In the genomic region with DNA sequence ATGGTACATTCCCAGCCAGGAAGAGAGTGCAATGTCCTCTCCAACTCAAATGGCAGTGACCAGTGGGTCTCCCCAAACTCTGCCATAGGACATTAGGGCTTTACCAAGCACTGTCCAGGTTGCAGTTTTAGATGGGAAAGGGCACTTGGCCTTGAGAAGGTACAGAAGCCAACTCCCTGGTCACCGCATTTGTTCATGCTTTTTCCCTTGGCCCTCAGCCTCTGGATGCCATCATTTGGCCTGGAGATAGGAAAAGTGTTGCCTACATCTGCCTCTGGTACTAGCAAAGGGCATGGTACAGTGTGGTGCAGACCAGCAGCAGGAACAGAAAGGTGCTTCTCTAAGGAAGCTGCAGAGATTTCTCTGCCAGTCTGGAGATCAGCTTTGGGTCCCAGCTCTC, we compare ENCODE assay signal across 17 cellular contexts.
DNase-seq lines count a peak whose midpoint lies in the region; ATAC-seq and TF ChIP-seq lines count a peak whose summit lies in the region.
"Had no signal": no experiment of that assay in that cellular context is flagged by ENCODE, and none has a peak within 500 bp of the region (broad histone marks: within the 10 kb centered on the region; RNA-seq: fewer than 3 reads in every experiment).

No MANE protein-coding gene starts in this region.

- no peak for TF ChIP-seq POLR2A in vagina (IDR thresholded peaks at IDR 0.05)

- H3K36me3 ChIP-seq in SJSA1 (no peaks in the 10 kb centered on the region), vagina (no peaks in the 10 kb centered on the region)
- H3K36me3 ChIP-seq: BLaER1 had no signal

- intact Hi-C loops in vagina (cut with DNase I) = no loop called here

- ATAC-seq in foreskin keratinocyte (peak; percentile 26), GM21717 (IDR thresholded peaks at IDR 0.05; ENCODE audit: unreplicated experiment) (no peak)
- ATAC-seq: A549 had no signal

- H3K4me1 Mint-ChIP-seq in T-helper 1 cell treated with Interleukin-12 subunit alpha and Interleukin-12 subunit beta and Interleukin-4 antibody, amounts not matched to agents 30 μg/mL and 1 μg/mL, for 36 hours (ENCODE audit: low read depth) = peaks cover 54% of the 10 kb centered on the region
- H3K4me1 Mint-ChIP-seq: H9 had no signal

- peak overlapping the region; percentile 57 for H3K27ac ChIP-seq in SJSA1
- no peak overlapping the region for H3K27ac ChIP-seq in foreskin keratinocyte
- no peak overlapping the region for H3K27ac ChIP-seq in vagina
- H3K27ac ChIP-seq: 22Rv1, BLaER1 had no signal

- H3K4me3 Mint-ChIP-seq in T-helper 1 cell treated with Interleukin-12 subunit alpha and Interleukin-12 subunit beta and Interleukin-4 antibody, amounts not matched to agents 30 μg/mL and 1 μg/mL, for 36 hours = no peak overlapping the region
- H3K4me3 Mint-ChIP-seq: CD14-positive monocyte; CD4-positive, alpha-beta memory T cell; H9 had no signal

- DNase-seq in T-helper 1 cell = no peak
- no peak for DNase-seq in SJSA1 (ENCODE audit: low read depth in 1 of 2, low spot score in 2 of 2)
- no peak for DNase-seq in foreskin keratinocyte
- peak; percentile 58 to 65 for DNase-seq in vagina (ENCODE audit: extremely low spot score in 2 of 2)
- no peak for DNase-seq in SW480 (ENCODE audit: low spot score)
- DNase-seq: CD4-positive, alpha-beta memory T cell; DMS153; DMS79; GDM1; GOT3; H9 had no signal

- peaks cover 25% of the 10 kb centered on the region for H3K36me3 Mint-ChIP-seq in T-helper 1 cell treated with Interleukin-12 subunit alpha and Interleukin-12 subunit beta and Interleukin-4 antibody, amounts not matched to agents 30 μg/mL and 1 μg/mL, for 36 hours (ENCODE audit: low read depth)
- H3K36me3 Mint-ChIP-seq: CD14-positive monocyte; CD4-positive, alpha-beta memory T cell had no signal

- H3K4me1 ChIP-seq in SJSA1 (replicated peaks) = peaks cover 65% of the 10 kb centered on the region
- peaks cover 6% of the 10 kb centered on the region for H3K4me1 ChIP-seq in foreskin keratinocyte
- no peaks in the 10 kb centered on the region for H3K4me1 ChIP-seq in vagina
- H3K4me1 ChIP-seq: BLaER1 had no signal

- no peaks in the 10 kb centered on the region for H3K27me3 Mint-ChIP-seq in T-helper 1 cell treated with Interleukin-12 subunit alpha and Interleukin-12 subunit beta and Interleukin-4 antibody, amounts not matched to agents 30 μg/mL and 1 μg/mL, for 36 hours (ENCODE audit: low read depth)
- H3K27me3 Mint-ChIP-seq: CD4-positive, alpha-beta memory T cell had no signal

- H3K4me3 ChIP-seq in SJSA1 (no peak overlapping the region), vagina (no peak overlapping the region)
- H3K4me3 ChIP-seq: A549, BLaER1 had no signal

- H3K9me3 ChIP-seq in SJSA1 (replicated peaks) (no peaks in the 10 kb centered on the region), vagina (no peaks in the 10 kb centered on the region)
- H3K9me3 ChIP-seq: A549, BLaER1 had no signal

- peaks cover 4% of the 10 kb centered on the region for H3K9me3 Mint-ChIP-seq in T-helper 1 cell treated with Interleukin-12 subunit alpha and Interleukin-12 subunit beta and Interleukin-4 antibody, amounts not matched to agents 30 μg/mL and 1 μg/mL, for 36 hours
- H3K9me3 Mint-ChIP-seq: CD14-positive monocyte; CD4-positive, alpha-beta memory T cell had no signal

- TF ChIP-seq CTCF in foreskin keratinocyte (conservative IDR thresholded peaks at IDR 0.05) (no peak), vagina (IDR thresholded peaks at IDR 0.05) (no peak)

- peak overlapping the region; percentile 82 for H3K27ac Mint-ChIP-seq in T-helper 1 cell treated with Interleukin-12 subunit alpha and Interleukin-12 subunit beta and Interleukin-4 antibody, amounts not matched to agents 30 μg/mL and 1 μg/mL, for 36 hours
- H3K27ac Mint-ChIP-seq: CD14-positive monocyte; CD4-positive, alpha-beta memory T cell; H9 had no signal

- H3K27me3 ChIP-seq in SJSA1 (replicated peaks) = no peaks in the 10 kb centered on the region
- H3K27me3 ChIP-seq in foreskin keratinocyte = no peaks in the 10 kb centered on the region
- no peaks in the 10 kb centered on the region for H3K27me3 ChIP-seq in vagina
- H3K27me3 ChIP-seq: BLaER1 had no signal

Comparison
In these comparisons a context has a peak if more than half of its experiments do, and no peak if none do; other contexts are left out.
1. DNase-seq: peak in vagina (2 of 2); none in T-helper 1 cell (0 of 5), SJSA1 (0 of 2), foreskin keratinocyte (0 of 2) and SW480 (single experiment).